In genomic region chr9:134642385-134643181, GRCh38 we compare ENCODE assay signal across 10 cellular contexts. TPM values are rescaled to one million over a fixed set of nuclear protein-coding genes. Genes with fewer than 3 reads are reported as not detected.
DNase-seq lines count a peak whose midpoint lies in the region; ATAC-seq and TF ChIP-seq lines count a peak whose summit lies in the region.
"Had no signal": no experiment of that assay in that cellular context is flagged by ENCODE, and none has a peak within 500 bp of the region (broad histone marks: within the 10 kb centered on the region; RNA-seq: fewer than 3 reads in every experiment).

No MANE protein-coding gene starts in this region.

- no peak for TF ChIP-seq EP300 in esophagus muscularis mucosa (IDR thresholded peaks at IDR 0.05)

- intact Hi-C loops in esophagus muscularis mucosa (cut with DNase I), result loop anchor here (5.0 kb wide), 1 partner anchor 185 kb away; no protein-coding TSS in a partner anchor

- H3K4me1 ChIP-seq in esophagus muscularis mucosa, result peaks cover 33 to 69% (median 62%) of the 10 kb centered on the region in 4 donors

- peaks cover 0 to 4% (median 0%) of the 10 kb centered on the region in 4 donors for H3K27me3 ChIP-seq in esophagus muscularis mucosa

- TF ChIP-seq CTCF in esophagus muscularis mucosa (IDR thresholded peaks at IDR 0.05), result peak in 1 of 3 experiments; percentile 17

- H3K4me3 Mint-ChIP-seq in stimulated activated naive CD8-positive, alpha-beta T cell treated with anti-CD3 and anti-CD28 coated beads, Interleukin-15, Interleukin-2, amounts not matched to agents 100 ng/mL and 50 ng/mL, for 24 hours, result peak overlapping the region; percentile 43
- H3K4me3 Mint-ChIP-seq in stimulated activated naive CD8-positive, alpha-beta T cell treated with anti-CD3 and anti-CD28 coated beads, Interleukin-15, amount 100 ng/mL, for 72 hours, result peak overlapping the region in 1 of 2 donors; percentile 50

- no peaks in the 10 kb centered on the region for H3K9me3 Mint-ChIP-seq in stimulated activated naive CD8-positive, alpha-beta T cell treated with anti-CD3 and anti-CD28 coated beads, Interleukin-15, Interleukin-2, amounts not matched to agents 100 ng/mL and 50 ng/mL, for 24 hours
- no peaks in the 10 kb centered on the region for H3K9me3 Mint-ChIP-seq in stimulated activated naive CD8-positive, alpha-beta T cell treated with anti-CD3 and anti-CD28 coated beads, Interleukin-15, amount 100 ng/mL, for 72 hours

- no peaks in the 10 kb centered on the region for H3K36me3 Mint-ChIP-seq in stimulated activated naive CD8-positive, alpha-beta T cell treated with anti-CD3 and anti-CD28 coated beads, Interleukin-15, Interleukin-2, amounts not matched to agents 100 ng/mL and 50 ng/mL, for 24 hours (ENCODE audit: low read depth)

- H3K27ac Mint-ChIP-seq in stimulated activated naive CD8-positive, alpha-beta T cell treated with anti-CD3 and anti-CD28 coated beads, Interleukin-15, Interleukin-2, amounts not matched to agents 100 ng/mL and 50 ng/mL, for 24 hours, result no peak overlapping the region
- no peak overlapping the region for H3K27ac Mint-ChIP-seq in stimulated activated naive CD8-positive, alpha-beta T cell treated with anti-CD3 and anti-CD28 coated beads, Interleukin-15, amount 100 ng/mL, for 72 hours

- peaks cover 17% of the 10 kb centered on the region for H3K27me3 Mint-ChIP-seq in stimulated activated naive CD8-positive, alpha-beta T cell treated with anti-CD3 and anti-CD28 coated beads, Interleukin-15, Interleukin-2, amounts not matched to agents 100 ng/mL and 50 ng/mL, for 24 hours
- H3K27me3 Mint-ChIP-seq in stimulated activated naive CD8-positive, alpha-beta T cell treated with anti-CD3 and anti-CD28 coated beads, Interleukin-15, amount 100 ng/mL, for 72 hours, result peaks cover 47% of the 10 kb centered on the region

- H3K9me3 ChIP-seq in esophagus muscularis mucosa, result no peaks in the 10 kb centered on the region

- peak overlapping the region; percentile 96 to 99 (median 98) for H3K27ac ChIP-seq in esophagus muscularis mucosa (replicated peaks in 1 of 4)
- H3K27ac ChIP-seq: KMS-11 had no signal

- H3K36me3 ChIP-seq in esophagus muscularis mucosa, result no peaks in the 10 kb centered on the region

- no peak for ATAC-seq in stimulated activated naive CD8-positive, alpha-beta T cell treated with anti-CD3 and anti-CD28 coated beads, Interleukin-15, amount 100 ng/mL, for 72 hours
- ATAC-seq in GM21529 (IDR thresholded peaks at IDR 0.05; ENCODE audit: unreplicated experiment) (no peak), HG03097 (IDR thresholded peaks at IDR 0.05; ENCODE audit: low FRiP score, unreplicated experiment) (no peak)

- 12% methylated on average over 30 of the region's 37 CpGs for WGBS in esophagus muscularis mucosa

- no peaks in the 10 kb centered on the region for H3K4me1 Mint-ChIP-seq in stimulated activated naive CD8-positive, alpha-beta T cell treated with anti-CD3 and anti-CD28 coated beads, Interleukin-15, Interleukin-2, amounts not matched to agents 100 ng/mL and 50 ng/mL, for 24 hours (ENCODE audit: low read depth)
- H3K4me1 Mint-ChIP-seq in stimulated activated naive CD8-positive, alpha-beta T cell treated with anti-CD3 and anti-CD28 coated beads, Interleukin-15, amount 100 ng/mL, for 72 hours, result no peaks in the 10 kb centered on the region

- peak overlapping the region; percentile 87 to 94 (median 89) for H3K4me3 ChIP-seq in esophagus muscularis mucosa

- no peak for TF ChIP-seq POLR2A in esophagus muscularis mucosa (IDR thresholded peaks at IDR 0.05; ENCODE audit: low read depth)

- DNase-seq in stimulated activated naive CD8-positive, alpha-beta T cell treated with anti-CD3 and anti-CD28 coated beads, Interleukin-15, amount 100 ng/mL, for 72 hours, result no peak
- DNase-seq in esophagus muscularis mucosa (ENCODE audit: extremely low spot score) (no peak), myocyte (ENCODE audit: low read depth) (peak; percentile 77), DMS79 (lab: John Stamatoyannopoulos, UW) (no peak)
- DNase-seq in activated naive CD4-positive, alpha-beta T cell (lab: John Stamatoyannopoulos, UW), result no peak
- DNase-seq: DND-41 had no signal

RNA-seq across cellular contexts. Expression of gene COL5A1, which starts 1.0 kb away (rescaled TPM):
- total RNA-seq in esophagus muscularis mucosa (10 to 100 TPM; 36.0 to 89.5 (median 56.4) TPM), myocyte (91.0 and 129 TPM in 2 replicates)
- 910 TPM for polyA plus RNA-seq in myocyte (2012)
